ENCODE assay signal across 1 cellular context in genomic region chr4:165828928-165829327, GRCh38.
TF ChIP-seq lines count a peak whose summit lies in the region.

No MANE protein-coding gene starts in this region.

TF ChIP-seq in HCT116, 20 proteins besides CTCF, POLR2A, EP300 and RAD21 (continued from another document):
- TF ChIP-seq EZH2 (IDR thresholded peaks at IDR 0.05) (no peak), CBX3 (IDR thresholded peaks at IDR 0.05; ENCODE audit: low read depth) (no peak), ZNF274 (IDR thresholded peaks at IDR 0.05; ENCODE audit: low read depth, low read length) (no peak), ZFX (IDR thresholded peaks at IDR 0.05) (no peak), POLR2AphosphoS5 (IDR thresholded peaks at IDR 0.05; ENCODE audit: low read depth, low read length) (no peak)
- TF ChIP-seq, protein P1, sequence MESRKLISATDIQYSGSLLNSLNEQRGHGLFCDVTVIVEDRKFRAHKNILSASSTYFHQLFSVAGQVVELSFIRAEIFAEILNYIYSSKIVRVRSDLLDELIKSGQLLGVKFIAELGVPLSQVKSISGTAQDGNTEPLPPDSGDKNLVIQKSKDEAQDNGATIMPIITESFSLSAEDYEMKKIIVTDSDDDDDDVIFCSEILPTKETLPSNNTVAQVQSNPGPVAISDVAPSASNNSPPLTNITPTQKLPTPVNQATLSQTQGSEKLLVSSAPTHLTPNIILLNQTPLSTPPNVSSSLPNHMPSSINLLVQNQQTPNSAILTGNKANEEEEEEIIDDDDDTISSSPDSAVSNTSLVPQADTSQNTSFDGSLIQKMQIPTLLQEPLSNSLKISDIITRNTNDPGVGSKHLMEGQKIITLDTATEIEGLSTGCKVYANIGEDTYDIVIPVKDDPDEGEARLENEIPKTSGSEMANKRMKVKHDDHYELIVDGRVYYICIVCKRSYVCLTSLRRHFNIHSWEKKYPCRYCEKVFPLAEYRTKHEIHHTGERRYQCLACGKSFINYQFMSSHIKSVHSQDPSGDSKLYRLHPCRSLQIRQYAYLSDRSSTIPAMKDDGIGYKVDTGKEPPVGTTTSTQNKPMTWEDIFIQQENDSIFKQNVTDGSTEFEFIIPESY (IDR thresholded peaks at IDR 0.05; ENCODE audit: extremely low read depth, insufficient replicate concordance, low read length) = no peak
- TF ChIP-seq, protein P2, sequence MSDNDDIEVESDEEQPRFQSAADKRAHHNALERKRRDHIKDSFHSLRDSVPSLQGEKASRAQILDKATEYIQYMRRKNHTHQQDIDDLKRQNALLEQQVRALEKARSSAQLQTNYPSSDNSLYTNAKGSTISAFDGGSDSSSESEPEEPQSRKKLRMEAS (IDR thresholded peaks at IDR 0.05) = no peak; the same call in 1 of the 2 replicates
TF ChIP-seq in HCT116: peak in this region for 0.
